In genomic region chr17:57783338-57783742, GRCh38 we compare ENCODE assay signal across 8 cellular contexts. TPM values are rescaled to one million over a fixed set of nuclear protein-coding genes. Genes with fewer than 3 reads are reported as not detected.
DNase-seq lines count a peak whose midpoint lies in the region; ATAC-seq and TF ChIP-seq lines count a peak whose summit lies in the region.

No MANE protein-coding gene starts in this region.

- intact Hi-C loops in heart left ventricle (cut with DNase I) = no loop called here

- H3K4me3 Mint-ChIP-seq in activated naive CD4-positive, alpha-beta T cell treated with anti-CD3 and anti-CD28 coated beads, Interleukin-2, amount 10 ng/mL, durations not matched to agents 7 days and 5 days = no peak overlapping the region

- TF ChIP-seq POLR2A in heart left ventricle (IDR thresholded peaks at IDR 0.05) = no peak

- peak overlapping the region in 2 of 12 donors; percentile 25 to 61 for H3K27ac ChIP-seq in heart left ventricle

- WGBS in heart left ventricle, 4 donors = 9 to 16% (median 12%) methylated on average over 19 to 25 of the region's 25 CpGs

- peaks cover 0 to 6% (median 0%) of the 10 kb centered on the region in 9 donors for H3K27me3 ChIP-seq in heart left ventricle

- ATAC-seq in heart left ventricle (peak; percentile 32 to 77 (median 76)), GM21367 (IDR thresholded peaks at IDR 0.05; ENCODE audit: unreplicated experiment) (no peak)

- peak overlapping the region in 5 of 12 donors; percentile 5 to 31 (median 20) for H3K4me3 ChIP-seq in heart left ventricle

- DNase-seq in ELF-1 (ENCODE audit: low read depth, low spot score) = peak; percentile 96
- DNase-seq in MV-4-11 (lab: John Stamatoyannopoulos, UW) = peak; percentile 52
- DNase-seq in SKM-1 (lab: John Stamatoyannopoulos, UW; ENCODE audit: unreplicated experiment) = peak; percentile 48
- DNase-seq in activated naive CD4-positive, alpha-beta T cell treated with anti-CD3 and anti-CD28 coated beads, Interleukin-2, amount 10 ng/mL, durations not matched to agents 7 days and 5 days = peak; percentile 87
- DNase-seq in heart left ventricle = peak; percentile 69 to 87 (median 71)
- peak; percentile 96 for DNase-seq in retina
- no peak for DNase-seq in dedifferentiated amniotic fluid mesenchymal stem cell (ENCODE audit: extremely low spot score)

- H3K36me3 ChIP-seq in heart left ventricle = no peaks in the 10 kb centered on the region

- H3K4me1 Mint-ChIP-seq in activated naive CD4-positive, alpha-beta T cell treated with anti-CD3 and anti-CD28 coated beads, Interleukin-2, amount 10 ng/mL, durations not matched to agents 7 days and 5 days = peaks cover 4% of the 10 kb centered on the region

- no peak overlapping the region for H3K27ac Mint-ChIP-seq in activated naive CD4-positive, alpha-beta T cell treated with anti-CD3 and anti-CD28 coated beads, Interleukin-2, amount 10 ng/mL, durations not matched to agents 7 days and 5 days

- no peaks in the 10 kb centered on the region for H3K9me3 ChIP-seq in heart left ventricle

- CTCF ChIA-PET in activated naive CD4-positive, alpha-beta T cell treated with anti-CD3 and anti-CD28 coated beads, Interleukin-2, amount 10 ng/mL, durations not matched to agents 7 days and 5 days (lab: Charles Lee) = interaction anchor here (0.7 to 2.8 kb wide), 37 partner anchors 9 to 672 kb away, joined by 3 to 19 read pairs (median 5); no protein-coding TSS in a partner anchor

- peak; percentile 73 to 89 (median 82) for TF ChIP-seq CTCF in heart left ventricle (IDR thresholded peaks at IDR 0.05)

- no peaks in the 10 kb centered on the region for H3K9me3 Mint-ChIP-seq in activated naive CD4-positive, alpha-beta T cell treated with anti-CD3 and anti-CD28 coated beads, Interleukin-2, amount 10 ng/mL, durations not matched to agents 7 days and 5 days

- peaks cover 43% of the 10 kb centered on the region for H3K27me3 Mint-ChIP-seq in activated naive CD4-positive, alpha-beta T cell treated with anti-CD3 and anti-CD28 coated beads, Interleukin-2, amount 10 ng/mL, durations not matched to agents 7 days and 5 days

- no peaks in the 10 kb centered on the region for H3K36me3 Mint-ChIP-seq in activated naive CD4-positive, alpha-beta T cell treated with anti-CD3 and anti-CD28 coated beads, Interleukin-2, amount 10 ng/mL, durations not matched to agents 7 days and 5 days

- H3K4me1 ChIP-seq in heart left ventricle = peaks cover 0 to 42% (median 23%) of the 10 kb centered on the region in 12 donors

RNA-seq across cellular contexts. Expression of gene CCDC182, which starts 38.2 kb away (rescaled TPM):
- not detected for total RNA-seq in heart left ventricle
- not detected for polyA plus RNA-seq in heart left ventricle
